20 cellular contexts compared by ENCODE assay signal in genomic region chr4:47373729-47374128, GRCh38.
"Had no signal": no experiment of that assay in that cellular context is flagged by ENCODE, and none has a peak within 500 bp of the region (broad histone marks: within the 10 kb centered on the region; RNA-seq: fewer than 3 reads in every experiment).

No MANE protein-coding gene starts in this region.

- H3K4me3 Mint-ChIP-seq: naive thymus-derived CD8-positive, alpha-beta T cell; stimulated activated naive B cell treated with anti-CD40 and anti-IgM and Interleukin-4, amounts not matched to agents 10 μg/mL and 1 μg/mL and 100 μg/mL, for 72 hours; stimulated activated naive CD8-positive, alpha-beta T cell treated with anti-CD3 and anti-CD28 coated beads, Interleukin-15, amount 100 ng/mL, for 72 hours had no signal

- H3K27ac Mint-ChIP-seq: naive thymus-derived CD8-positive, alpha-beta T cell; stimulated activated naive B cell treated with anti-CD40 and anti-IgM and Interleukin-4, amounts not matched to agents 10 μg/mL and 1 μg/mL and 100 μg/mL, for 72 hours; stimulated activated naive CD8-positive, alpha-beta T cell treated with anti-CD3 and anti-CD28 coated beads, Interleukin-15, amount 100 ng/mL, for 72 hours had no signal

- H3K27ac ChIP-seq: heart left ventricle, neutrophil, psoas muscle, sigmoid colon, skin epidermis, testis, tibial nerve, upper lobe of right lung, vagina had no signal

- H3K27me3 ChIP-seq: heart left ventricle, neutrophil, sigmoid colon, testis, tibial nerve, upper lobe of right lung, vagina had no signal

- H3K36me3 ChIP-seq: heart left ventricle, neutrophil, sigmoid colon, tibial nerve, upper lobe of right lung, vagina had no signal

- H3K4me3 ChIP-seq: heart left ventricle, mucosa of descending colon, psoas muscle, sigmoid colon, skin epidermis, testis, tibial nerve, upper lobe of right lung, vagina had no signal

- ATAC-seq: heart left ventricle; left lobe of liver; mucosa of descending colon; naive thymus-derived CD8-positive, alpha-beta T cell; psoas muscle; stimulated activated naive CD8-positive, alpha-beta T cell treated with anti-CD3 and anti-CD28 coated beads, Interleukin-15, amount 100 ng/mL, for 72 hours; upper lobe of right lung had no signal

- H3K9me3 ChIP-seq: heart left ventricle, mucosa of descending colon, neutrophil, psoas muscle, sigmoid colon, testis, tibial nerve, upper lobe of right lung, vagina had no signal

- H3K4me1 ChIP-seq: heart left ventricle, psoas muscle, sigmoid colon, testis, tibial nerve, upper lobe of right lung, vagina had no signal

- H3K36me3 Mint-ChIP-seq: naive thymus-derived CD8-positive, alpha-beta T cell; stimulated activated naive B cell treated with anti-CD40 and anti-IgM and Interleukin-4, amounts not matched to agents 10 μg/mL and 1 μg/mL and 100 μg/mL, for 72 hours had no signal

- H3K9me3 Mint-ChIP-seq: stimulated activated naive B cell treated with anti-CD40 and anti-IgM and Interleukin-4, amounts not matched to agents 10 μg/mL and 1 μg/mL and 100 μg/mL, for 72 hours; stimulated activated naive CD8-positive, alpha-beta T cell treated with anti-CD3 and anti-CD28 coated beads, Interleukin-15, amount 100 ng/mL, for 72 hours had no signal

- H3K4me1 Mint-ChIP-seq: naive thymus-derived CD8-positive, alpha-beta T cell; stimulated activated naive CD8-positive, alpha-beta T cell treated with anti-CD3 and anti-CD28 coated beads, Interleukin-15, amount 100 ng/mL, for 72 hours had no signal

- DNase-seq: dermis blood vessel endothelial cell; erythroblast; foreskin melanocyte; heart left ventricle; hippocampal formation; mucosa of descending colon; naive thymus-derived CD8-positive, alpha-beta T cell; psoas muscle; sigmoid colon; stimulated activated CD4-positive, alpha-beta T cell treated with anti-CD3 and anti-CD28 coated beads, Interleukin-2, amount 100 ng/mL, for 24 hours; stimulated activated CD4-positive, alpha-beta T cell treated with anti-CD3 and anti-CD28 coated beads, Interleukin-4, amount 100 ng/mL, for 4 hours; stimulated activated naive B cell treated with anti-CD40 and anti-IgM and Interleukin-4, amounts not matched to agents 10 μg/mL and 1 μg/mL and 100 μg/mL, for 72 hours; stimulated activated naive CD8-positive, alpha-beta T cell treated with anti-CD3 and anti-CD28 coated beads, Interleukin-15, amount 100 ng/mL, for 72 hours; testis; upper lobe of right lung had no signal
